In genomic region chr1:65207317-65207716, GRCh38 we compare ENCODE assay signal across 10 cellular contexts. TPM values are rescaled to one million over a fixed set of nuclear protein-coding genes. Genes with fewer than 3 reads are reported as not detected.
A peak's percentile ranks its signal among the peaks of the same experiment; 100 is the strongest.
DNase-seq lines count a peak whose midpoint lies in the region; ATAC-seq lines count a peak whose summit lies in the region.
"Had no signal": no experiment of that assay in that cellular context is flagged by ENCODE, and none has a peak within 500 bp of the region (broad histone marks: within the 10 kb centered on the region; RNA-seq: fewer than 3 reads in every experiment).

No MANE protein-coding gene starts in this region.

- H3K9me3 Mint-ChIP-seq in effector memory CD8-positive, alpha-beta T cell = no peaks in the 10 kb centered on the region
- H3K9me3 Mint-ChIP-seq in activated T-cell treated with anti-CD3 and anti-CD28 coated beads, Interleukin-2, amount 50 U/mL, for 4 hours = no peaks in the 10 kb centered on the region

- no peak overlapping the region for H3K4me3 Mint-ChIP-seq in effector memory CD8-positive, alpha-beta T cell
- no peak overlapping the region for H3K4me3 Mint-ChIP-seq in activated T-cell treated with anti-CD3 and anti-CD28 coated beads, Interleukin-2, amount 50 U/mL, for 4 hours

- DNase-seq in RPMI7951 (ENCODE audit: low read depth) = peak; percentile 63
- no peak for DNase-seq in hepatic stellate cell (ENCODE audit: low spot score)
- DNase-seq in effector memory CD8-positive, alpha-beta T cell = no peak
- DNase-seq in activated T-cell treated with anti-CD3 and anti-CD28 coated beads, Interleukin-2, amount 50 U/mL, for 48 hours = no peak
- DNase-seq in activated T-cell treated with anti-CD3 and anti-CD28 coated beads, Interleukin-2, amount 50 U/mL, for 4 hours = no peak
- DNase-seq: heart left ventricle, NCI-H2029 had no signal

- ATAC-seq in GM18499 (IDR thresholded peaks at IDR 0.05; ENCODE audit: insufficient read depth, unreplicated experiment) (peak; percentile 39), GM19455 (IDR thresholded peaks at IDR 0.05; ENCODE audit: unreplicated experiment) (peak; percentile 64), HG03045 (IDR thresholded peaks at IDR 0.05; ENCODE audit: unreplicated experiment) (peak; percentile 59)
- ATAC-seq in effector memory CD8-positive, alpha-beta T cell (replicated peaks) = no peak
- ATAC-seq in activated T-cell treated with anti-CD3 and anti-CD28 coated beads, Interleukin-2, amount 50 U/mL, for 4 hours = no peak

- H3K36me3 Mint-ChIP-seq in effector memory CD8-positive, alpha-beta T cell (ENCODE audit: insufficient read depth) = no peaks in the 10 kb centered on the region
- no peaks in the 10 kb centered on the region for H3K36me3 Mint-ChIP-seq in activated T-cell treated with anti-CD3 and anti-CD28 coated beads, Interleukin-2, amount 50 U/mL, for 4 hours (ENCODE audit: insufficient read depth)

- no peak overlapping the region for H3K27ac Mint-ChIP-seq in effector memory CD8-positive, alpha-beta T cell

- H3K27me3 Mint-ChIP-seq in effector memory CD8-positive, alpha-beta T cell = peaks cover 8 to 25% of the 10 kb centered on the region in 2 donors
- peaks cover 5% of the 10 kb centered on the region for H3K27me3 Mint-ChIP-seq in activated T-cell treated with anti-CD3 and anti-CD28 coated beads, Interleukin-2, amount 50 U/mL, for 4 hours (ENCODE audit: low read depth)

- H3K4me1 Mint-ChIP-seq in effector memory CD8-positive, alpha-beta T cell (ENCODE audit: low read depth in 2 of 2) = peaks cover 0 to 6% of the 10 kb centered on the region in 2 donors
- H3K4me1 Mint-ChIP-seq in activated T-cell treated with anti-CD3 and anti-CD28 coated beads, Interleukin-2, amount 50 U/mL, for 4 hours (ENCODE audit: low read depth) = peaks cover 3% of the 10 kb centered on the region

RNA-seq across cellular contexts. Expression of gene AK4, which starts 59.3 kb away (rescaled TPM):
- 37.5 and 59.9 TPM in 2 replicates for total RNA-seq in RPMI7951 (2014; rRNA removed; shearing (Covaris generic))
- 10 to 100 TPM; 11.3 to 15.9 (median 11.5) TPM for total RNA-seq in activated T-cell treated with anti-CD3 and anti-CD28 coated beads, Interleukin-2, amount 50 U/mL, for 4 hours

Comparison
In these comparisons a context has a peak if more than half of its experiments do, and no peak if none do; other contexts are left out.
1. ATAC-seq: peak in GM18499 (single experiment), GM19455 (single experiment) and HG03045 (single experiment); none in effector memory CD8-positive, alpha-beta T cell (single experiment) and activated T-cell treated with anti-CD3 and anti-CD28 coated beads, Interleukin-2, amount 50 U/mL, for 4 hours (0 of 2).